11 cellular contexts compared by ENCODE assay signal in genomic region chr18:55268146-55268545, GRCh38.
DNase-seq lines count a peak whose midpoint lies in the region; ATAC-seq and TF ChIP-seq lines count a peak whose summit lies in the region.
"Had no signal": no experiment of that assay in that cellular context is flagged by ENCODE, and none has a peak within 500 bp of the region (broad histone marks: within the 10 kb centered on the region; RNA-seq: fewer than 3 reads in every experiment).

No MANE protein-coding gene starts in this region.

- H3K36me3 ChIP-seq in BLaER1 treated with 17β-estradiol and CSF1 and Interleukin-3, amounts not matched to agents 10 nM and 100 nM = peaks cover 88 to 100% (median 98%) of the 10 kb centered on the region in 11 experiments

- H3K9ac ChIP-seq in BLaER1 treated with 17β-estradiol and CSF1 and Interleukin-3, amounts not matched to agents 10 nM and 100 nM = peak overlapping the region in 4 of 11 experiments; percentile 41 to 77 (median 54); a peak in 6 of 22 replicates

- H3K36me3 Mint-ChIP-seq in activated B cell treated with CpG ODN at 0.5 μM for 24 hours (ENCODE audit: low read depth) (peaks cover 78% of the 10 kb centered on the region), endothelial cell (ENCODE audit: low read depth, unreplicated experiment) (peaks cover 43% of the 10 kb centered on the region)
- no peaks in the 10 kb centered on the region for H3K36me3 Mint-ChIP-seq in activated CD4-positive, alpha-beta T cell treated with anti-CD3 and anti-CD28 coated beads for 36 hours (ENCODE audit: low read depth)

- DNase-seq in activated B cell treated with CpG ODN at 0.5 μM for 24 hours = no peak
- DNase-seq in RKO (ENCODE audit: low spot score) = no peak
- DNase-seq in activated CD4-positive, alpha-beta T cell treated with anti-CD3 and anti-CD28 coated beads for 36 hours = no peak
- DNase-seq in endothelial cell (ENCODE audit: low spot score) = no peak
- DNase-seq in omental fat pad (ENCODE audit: low spot score) = no peak
- DNase-seq: BE2C, cortex of kidney, mesendoderm had no signal

- 0 out of 20 replicates have a peak overlapping the region, but pooled peaks of 1 of the 10 experiments have one; percentile 0 for H3K4me3 ChIP-seq in BLaER1 treated with 17β-estradiol and CSF1 and Interleukin-3, amounts not matched to agents 10 nM and 100 nM

- CTCF ChIA-PET in activated B cell treated with CpG ODN at 0.5 μM for 24 hours (lab: Charles Lee) = interaction anchor here (0.6 to 14.9 kb wide), 5 partner anchors 10 to 54 kb away, joined by 3 to 165 read pairs (median 4); no protein-coding TSS in a partner anchor
- CTCF ChIA-PET in activated CD4-positive, alpha-beta T cell treated with anti-CD3 and anti-CD28 coated beads for 36 hours (lab: Charles Lee) = interaction anchor here (0.6 to 0.9 kb wide), 2 partner anchors 12 to 33 kb away, joined by 3 to 4 read pairs; no protein-coding TSS in a partner anchor

- H3K27ac Mint-ChIP-seq in activated B cell treated with CpG ODN at 0.5 μM for 24 hours (peak overlapping the region; percentile 93), endothelial cell (ENCODE audit: unreplicated experiment) (no peak overlapping the region)
- no peak overlapping the region for H3K27ac Mint-ChIP-seq in activated CD4-positive, alpha-beta T cell treated with anti-CD3 and anti-CD28 coated beads for 36 hours

- peak; percentile 68 for ATAC-seq in GM19372 (IDR thresholded peaks at IDR 0.05; ENCODE audit: low read depth, unreplicated experiment)
- peak; percentile 59 for ATAC-seq in HG03039 (IDR thresholded peaks at IDR 0.05; ENCODE audit: unreplicated experiment)
- ATAC-seq in activated B cell treated with CpG ODN at 0.5 μM for 24 hours (ENCODE audit: low read depth) = peak; percentile 71
- ATAC-seq in activated CD4-positive, alpha-beta T cell treated with anti-CD3 and anti-CD28 coated beads for 36 hours = no peak
- no peak for ATAC-seq in omental fat pad (ENCODE audit: low FRiP score)

- POLR2A ChIA-PET in activated B cell treated with CpG ODN at 0.5 μM for 24 hours (lab: Charles Lee) = interaction anchor here (0.9 to 3.9 kb wide), 15 partner anchors 10 to 203 kb away, joined by 3 to 48 read pairs (median 4); no protein-coding TSS in a partner anchor
- POLR2A ChIA-PET in activated CD4-positive, alpha-beta T cell treated with anti-CD3 and anti-CD28 coated beads for 36 hours (lab: Charles Lee) = no interaction called here

- peak overlapping the region in 8 of 11 experiments; percentile 5 to 96 (median 58); a peak in 12 of 22 replicates for H3K27ac ChIP-seq in BLaER1 treated with 17β-estradiol and CSF1 and Interleukin-3, amounts not matched to agents 10 nM and 100 nM

- peak overlapping the region in 5 of 11 experiments; percentile 38 to 88 (median 80); a peak in 9 of 22 replicates for H3K4me2 ChIP-seq in BLaER1 treated with 17β-estradiol and CSF1 and Interleukin-3, amounts not matched to agents 10 nM and 100 nM

- H3K9me3 Mint-ChIP-seq in activated B cell treated with CpG ODN at 0.5 μM for 24 hours (no peaks in the 10 kb centered on the region), endothelial cell (ENCODE audit: unreplicated experiment) (no peaks in the 10 kb centered on the region)
- H3K9me3 Mint-ChIP-seq in activated CD4-positive, alpha-beta T cell treated with anti-CD3 and anti-CD28 coated beads for 36 hours (ENCODE audit: low read depth) = no peaks in the 10 kb centered on the region

- no peaks in the 10 kb centered on the region for H3K9me3 ChIP-seq in BLaER1 treated with 17β-estradiol and CSF1 and Interleukin-3, amounts not matched to agents 10 nM and 100 nM (replicated peaks in 1 of 11)
- H3K9me3 ChIP-seq: BE2C had no signal

- no peaks in the 10 kb centered on the region for H3K27me3 Mint-ChIP-seq in activated B cell treated with CpG ODN at 0.5 μM for 24 hours
- H3K27me3 Mint-ChIP-seq in activated CD4-positive, alpha-beta T cell treated with anti-CD3 and anti-CD28 coated beads for 36 hours = no peaks in the 10 kb centered on the region
- H3K27me3 Mint-ChIP-seq in endothelial cell (ENCODE audit: unreplicated experiment) = peaks cover 13% of the 10 kb centered on the region

- H3K27me3 ChIP-seq in BLaER1 treated with 17β-estradiol and CSF1 and Interleukin-3, amounts not matched to agents 10 nM and 100 nM = no peaks in the 10 kb centered on the region
- H3K27me3 ChIP-seq: BE2C had no signal

- peaks cover 0 to 92% (median 51%) of the 10 kb centered on the region in 11 experiments; a peak in 17 of 22 replicates for H4K20me1 ChIP-seq in BLaER1 treated with 17β-estradiol and CSF1 and Interleukin-3, amounts not matched to agents 10 nM and 100 nM

- peak overlapping the region; percentile 76 for H3K4me3 Mint-ChIP-seq in activated B cell treated with CpG ODN at 0.5 μM for 24 hours
- H3K4me3 Mint-ChIP-seq in activated CD4-positive, alpha-beta T cell treated with anti-CD3 and anti-CD28 coated beads for 36 hours = no peak overlapping the region
- H3K4me3 Mint-ChIP-seq in endothelial cell (ENCODE audit: unreplicated experiment) = no peak overlapping the region

- TF ChIP-seq CTCF in activated B cell treated with CpG ODN at 0.5 μM for 24 hours (IDR thresholded peaks at IDR 0.05) (no peak), endothelial cell (IDR thresholded peaks at IDR 0.05; ENCODE audit: unreplicated experiment) (no peak), omental fat pad (IDR thresholded peaks at IDR 0.05) (no peak)

- peaks cover 17 to 91% (median 35%) of the 10 kb centered on the region in 10 experiments; a peak in 19 of 20 replicates for H3K4me1 ChIP-seq in BLaER1 treated with 17β-estradiol and CSF1 and Interleukin-3, amounts not matched to agents 10 nM and 100 nM
- H3K4me1 ChIP-seq: BE2C had no signal

- intact Hi-C loops in activated B cell treated with CpG ODN at 0.5 μM for 24 hours (cut with micrococcal nuclease) = loop anchor here (1.0 to 10.0 kb wide), 5 partner anchors 19 to 1043 kb away; partner anchors contain the start of gene MBD2
- intact Hi-C loops in activated CD4-positive, alpha-beta T cell treated with anti-CD3 and anti-CD28 coated beads for 36 hours (cut with DNase I, micrococcal nuclease) = no loop called here

- H3K4me1 Mint-ChIP-seq in activated B cell treated with CpG ODN at 0.5 μM for 24 hours (peaks cover 86% of the 10 kb centered on the region), endothelial cell (ENCODE audit: unreplicated experiment) (peaks cover 34% of the 10 kb centered on the region)
- H3K4me1 Mint-ChIP-seq in activated CD4-positive, alpha-beta T cell treated with anti-CD3 and anti-CD28 coated beads for 36 hours = no peaks in the 10 kb centered on the region

Comparison
In these comparisons a context has a peak if more than half of its experiments do, and no peak if none do; other contexts are left out.
1. ATAC-seq: peak in GM19372 (single experiment), HG03039 (single experiment) and activated B cell treated with CpG ODN at 0.5 μM for 24 hours (single experiment); none in activated CD4-positive, alpha-beta T cell treated with anti-CD3 and anti-CD28 coated beads for 36 hours (single experiment) and omental fat pad (single experiment).